In the genomic region with DNA sequence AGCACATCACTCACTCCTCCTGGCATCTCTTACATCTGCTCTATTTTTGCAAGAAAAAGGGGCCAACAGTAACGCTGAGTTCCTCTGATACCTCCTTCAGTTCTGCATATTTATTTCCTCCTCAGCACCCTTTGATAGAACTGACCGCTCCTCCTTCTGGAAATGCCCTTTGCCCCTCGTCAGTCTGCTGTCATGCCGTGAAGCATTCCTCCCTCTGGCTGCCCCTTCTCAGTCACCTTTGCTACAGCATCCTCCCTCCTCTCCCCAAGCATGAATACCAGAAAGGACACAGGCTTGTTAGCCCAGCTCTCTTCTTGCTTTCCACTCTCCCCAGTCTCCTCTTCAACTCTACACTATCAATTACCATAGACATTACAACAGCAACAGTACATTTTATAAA, we compare ENCODE assay signal across 25 cellular contexts.
DNase-seq lines count a peak whose midpoint lies in the region; ATAC-seq and TF ChIP-seq lines count a peak whose summit lies in the region.
"Had no signal": no experiment of that assay in that cellular context is flagged by ENCODE, and none has a peak within 500 bp of the region (broad histone marks: within the 10 kb centered on the region; RNA-seq: fewer than 3 reads in every experiment).

No MANE protein-coding gene starts in this region.

- ATAC-seq in GM21825 (IDR thresholded peaks at IDR 0.05; ENCODE audit: unreplicated experiment) (no peak), GM21515 (IDR thresholded peaks at IDR 0.05; ENCODE audit: unreplicated experiment) (no peak)
- ATAC-seq: gastroesophageal sphincter; GM12878; HepG2; lower lobe of right lung; stimulated activated naive CD8-positive, alpha-beta T cell treated with anti-CD3 and anti-CD28 coated beads, Interleukin-15, amount 100 ng/mL, for 72 hours had no signal

- no peak overlapping the region for H2BK12ac ChIP-seq in mesenchymal stem cell (ENCODE audit: low read length in 2 of 2)

- H3K4ac ChIP-seq in mesenchymal stem cell (ENCODE audit: low read depth in 1 of 2, low read length in 2 of 2), result no peak overlapping the region

- H3K27me3 ChIP-seq in mesenchymal stem cell (ENCODE audit: control insufficient read depth in 1 of 2, insufficient read depth in 1 of 2, low read length in 2 of 2) (no peaks in the 10 kb centered on the region), transverse colon (no peaks in the 10 kb centered on the region)
- H3K27me3 ChIP-seq: gastroesophageal sphincter, thyroid gland had no signal

- no peak overlapping the region for H2AK5ac ChIP-seq in mesenchymal stem cell (ENCODE audit: low read length, severe bottlenecking)

- H3K27ac ChIP-seq in mesenchymal stem cell (ENCODE audit: low read length, poor library complexity, severe bottlenecking), result no peak overlapping the region
- H3K27ac ChIP-seq in transverse colon, result no peak overlapping the region
- H3K27ac ChIP-seq: C4-2B, gastroesophageal sphincter, HL-60, lower lobe of right lung, PC-9, thyroid gland had no signal

- no peak overlapping the region for H3K18ac ChIP-seq in mesenchymal stem cell (ENCODE audit: low read depth in 1 of 2, low read length in 2 of 2)

- H4K91ac ChIP-seq in mesenchymal stem cell (ENCODE audit: low read length), result no peak overlapping the region

- H3K36me3 ChIP-seq in mesenchymal stem cell (ENCODE audit: control insufficient read depth in 1 of 2, insufficient read depth in 2 of 2, low read depth in 1 of 2, low read length in 2 of 2) (peaks cover 3 to 26% of the 10 kb centered on the region in 2 experiments), transverse colon (peaks cover 0 to 5% (median under 1%) of the 10 kb centered on the region in 4 donors)
- H3K36me3 ChIP-seq: thyroid gland had no signal

- no peak overlapping the region for H2BK120ac ChIP-seq in mesenchymal stem cell (ENCODE audit: low read depth, low read length)

- H3K9ac ChIP-seq in mesenchymal stem cell (ENCODE audit: low read length), result no peak overlapping the region

- no peak overlapping the region for H3K4me2 ChIP-seq in mesenchymal stem cell (ENCODE audit: low read length, poor library complexity, severe bottlenecking)
- H3K4me2 ChIP-seq: PC-9 had no signal

- no peaks in the 10 kb centered on the region for H3K9me3 ChIP-seq in mesenchymal stem cell (ENCODE audit: control insufficient read depth, low read length)
- no peaks in the 10 kb centered on the region for H3K9me3 ChIP-seq in transverse colon
- H3K9me3 ChIP-seq: gastroesophageal sphincter, lower lobe of right lung, thyroid gland had no signal

- H2BK5ac ChIP-seq in mesenchymal stem cell (ENCODE audit: low read depth, low read length, poor library complexity, severe bottlenecking), result no peak overlapping the region

- TF ChIP-seq EP300 in transverse colon (IDR thresholded peaks at IDR 0.05; ENCODE audit: low read depth), result no peak

- no peak overlapping the region for H3K14ac ChIP-seq in mesenchymal stem cell (ENCODE audit: low read length in 2 of 2)

- in situ Hi-C loops in transverse colon (cut with MboI; ENCODE audit: low pct_ligation_motif_present in 1 of 4, low pct_unique_long_range_greater_than_20kb in 1 of 4, low sequenced_read_pairs in 3 of 4), result no loop called here

- peak overlapping the region; percentile 63 for H2BK15ac ChIP-seq in mesenchymal stem cell (ENCODE audit: low read depth, poor library complexity, severe bottlenecking)

- H3K23ac ChIP-seq in mesenchymal stem cell (ENCODE audit: low read length in 2 of 2), result no peak overlapping the region

- TF ChIP-seq CTCF in transverse colon (IDR thresholded peaks at IDR 0.05), result no peak

- H2AFZ ChIP-seq in mesenchymal stem cell (ENCODE audit: low read depth, low read length), result no peak overlapping the region
- H2AFZ ChIP-seq: PC-9 had no signal

- H3K4me1 ChIP-seq in mesenchymal stem cell (ENCODE audit: control insufficient read depth, insufficient read depth, low read depth, low read length) (no peaks in the 10 kb centered on the region), transverse colon (peaks cover 0 to 5% (median 0%) of the 10 kb centered on the region in 4 donors)
- H3K4me1 ChIP-seq: gastroesophageal sphincter, lower lobe of right lung, thyroid gland had no signal

- no peak overlapping the region for H4K8ac ChIP-seq in mesenchymal stem cell (ENCODE audit: low read length)

- no peak for TF ChIP-seq POLR2A in transverse colon (IDR thresholded peaks at IDR 0.05)

- intact Hi-C loops in transverse colon (cut with DNase I; ENCODE audit: low total_unique reads), result no loop called here

- 66% methylated on average over 4 of the region's 4 CpGs for WGBS in mesenchymal stem cell
- 57 to 58% methylated on average over 4 of the region's 4 CpGs for WGBS in transverse colon (ENCODE audit: low coverage in 1 of 2), 2 donors

- DNase-seq in HT-29 (ENCODE audit: low spot score) (peak; percentile 44), ecto neural progenitor cell (ENCODE audit: low spot score) (peak; percentile 51), mesenchymal stem cell (no peak), transverse colon (peak; percentile 10)
- no peak for DNase-seq in stimulated activated CD4-positive, alpha-beta T cell treated with anti-CD3 and anti-CD28 coated beads, Interleukin-4, amount 100 ng/mL, for 24 hours
- DNase-seq: activated CD4-positive, alpha-beta T cell treated with anti-CD3 and anti-CD28 coated beads for 48 hours; activated gamma-delta T cell; activated T-cell treated with anti-CD3 and anti-CD28 coated beads, Interleukin-2, amount 50 U/mL, for 1 hour; Kasumi-1; kidney; lower lobe of right lung; MV-4-11; NCI-H1694 treated with DMSO at 0.1 percent for 48 hours; NCI-H510A treated with DMSO at 0.1 percent for 48 hours; PC-9; Right ventricle myocardium superior; stimulated activated naive CD8-positive, alpha-beta T cell treated with anti-CD3 and anti-CD28 coated beads, Interleukin-15, amount 100 ng/mL, for 72 hours; thyroid gland had no signal

- peaks cover 12% of the 10 kb centered on the region for H3K79me1 ChIP-seq in mesenchymal stem cell (replicated peaks; ENCODE audit: low read length, poor library complexity, severe bottlenecking)

- H3K4me3 ChIP-seq in mesenchymal stem cell (ENCODE audit: insufficient read depth in 1 of 2, low read depth in 1 of 2, low read length in 2 of 2), result no peak overlapping the region
- no peak overlapping the region for H3K4me3 ChIP-seq in transverse colon
- H3K4me3 ChIP-seq: gastroesophageal sphincter, GM12878, lower lobe of right lung, PC-9, thyroid gland had no signal

Comparison
In these comparisons a context has a peak if more than half of its experiments do, and no peak if none do; other contexts are left out.
1. DNase-seq: peak in HT-29 (single experiment), ecto neural progenitor cell (single experiment) and transverse colon (single experiment); none in mesenchymal stem cell (single experiment) and stimulated activated CD4-positive, alpha-beta T cell treated with anti-CD3 and anti-CD28 coated beads, Interleukin-4, amount 100 ng/mL, for 24 hours (single experiment).